ENCODE assay signal across 9 cellular contexts in the genomic region with DNA sequence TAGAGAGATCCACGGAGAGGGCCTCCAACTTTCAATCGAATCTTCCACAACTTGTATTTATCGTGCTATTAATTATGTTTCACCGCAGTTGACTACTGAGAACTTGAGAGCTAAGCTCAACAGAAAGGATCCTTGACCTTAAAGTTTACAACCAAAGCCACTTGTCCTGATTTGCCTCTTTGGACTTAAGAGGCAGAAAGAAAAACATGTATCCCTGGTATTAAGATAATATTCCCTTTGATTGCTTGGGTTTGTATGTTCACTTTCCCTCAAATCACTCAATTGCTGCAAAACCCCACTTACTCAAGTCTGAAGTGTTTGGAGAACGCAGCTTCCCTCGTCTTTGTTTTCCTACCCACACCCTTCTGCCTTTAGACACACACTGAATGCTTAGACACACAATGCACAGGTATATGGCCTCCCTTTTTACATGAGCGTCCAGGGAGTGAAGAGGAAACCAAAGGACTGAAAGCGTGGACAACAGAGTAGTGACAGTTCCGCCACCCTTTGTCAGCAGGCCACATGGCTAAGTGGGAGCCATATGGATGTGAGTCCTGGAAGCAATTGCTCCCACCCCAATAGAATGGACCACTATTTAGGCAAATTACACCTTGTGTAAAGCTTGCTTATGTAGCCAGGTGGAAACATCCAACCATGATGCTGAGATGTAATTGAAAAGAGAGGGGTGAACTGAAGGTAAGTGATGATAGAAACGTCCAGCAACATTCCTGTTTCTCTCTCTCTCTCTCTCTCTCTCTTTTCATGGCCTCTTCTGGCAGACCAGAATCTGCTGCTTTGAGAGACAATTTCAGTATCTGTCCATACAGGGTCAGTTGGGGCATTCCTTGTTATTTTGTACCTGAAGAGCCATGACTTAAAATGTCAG. TPM values are rescaled to one million over a fixed set of nuclear protein-coding genes. Genes with fewer than 3 reads are reported as not detected.
DNase-seq lines count a peak whose midpoint lies in the region; ATAC-seq, FAIRE-seq and TF ChIP-seq lines count a peak whose summit lies in the region.
"Had no signal": no experiment of that assay in that cellular context is flagged by ENCODE, and none has a peak within 500 bp of the region (broad histone marks: within the 10 kb centered on the region; RNA-seq: fewer than 3 reads in every experiment).

No MANE protein-coding gene starts in this region.

- H3K23ac ChIP-seq in mesenchymal stem cell (ENCODE audit: low read length in 2 of 2) = no peak overlapping the region
- no peak overlapping the region for H3K23ac ChIP-seq in neuronal stem cell (ENCODE audit: low read depth, low read length, poor library complexity)

- H2BK12ac ChIP-seq in mesenchymal stem cell (ENCODE audit: low read length in 2 of 2) (no peak overlapping the region), neuronal stem cell (ENCODE audit: low read length) (no peak overlapping the region)

- H2AK5ac ChIP-seq in mesenchymal stem cell (ENCODE audit: low read length, severe bottlenecking) (no peak overlapping the region), neuronal stem cell (ENCODE audit: low read depth, low read length) (no peak overlapping the region)

- H3K4me2 ChIP-seq in A549 (peak overlapping the region; percentile 90), mesenchymal stem cell (ENCODE audit: low read length, poor library complexity, severe bottlenecking) (no peak overlapping the region), neuronal stem cell (ENCODE audit: insufficient read depth, low read length, poor library complexity, severe bottlenecking) (no peak overlapping the region)

- H3K18ac ChIP-seq in mesenchymal stem cell (ENCODE audit: low read depth in 1 of 2, low read length in 2 of 2) = no peak overlapping the region
- H3K18ac ChIP-seq in neuronal stem cell (ENCODE audit: low read length) = no peak overlapping the region

- POLR2A ChIA-PET in A549 (lab: Yijun Ruan, JAX) (no interaction called here), activated B cell treated with CpG ODN at 0.5 μM for 24 hours (lab: Charles Lee) (no interaction called here)

- no peak overlapping the region for H2BK5ac ChIP-seq in mesenchymal stem cell (ENCODE audit: low read depth, low read length, poor library complexity, severe bottlenecking)
- H2BK5ac ChIP-seq in neuronal stem cell (ENCODE audit: low read length) = no peak overlapping the region

- H3K36me3 Mint-ChIP-seq in activated B cell treated with CpG ODN at 0.5 μM for 24 hours (ENCODE audit: low read depth) = no peaks in the 10 kb centered on the region

- no peak for FAIRE-seq in A549 (lab: Jason Lieb, UNC)
- FAIRE-seq: RCC 7860 had no signal

- H3K4me1 Mint-ChIP-seq in activated B cell treated with CpG ODN at 0.5 μM for 24 hours = peaks cover 12% of the 10 kb centered on the region

- 90% methylated on average over 10 of the region's 10 CpGs for WGBS in A549 (ENCODE audit: missing lambda C conversion rate)
- 94% methylated on average over 9 of the region's 10 CpGs for WGBS in mesenchymal stem cell
- no CpG with 5 or more reads among the region's 10 CpGs for WGBS in neuronal stem cell (ENCODE audit: extremely low coverage in 2 of 2, insufficient read length in 2 of 2, insufficient replicate concordance in 1 of 2), 2 donors

- H3K27me3 Mint-ChIP-seq in activated B cell treated with CpG ODN at 0.5 μM for 24 hours = peaks cover 42% of the 10 kb centered on the region

- peak overlapping the region; percentile 55 for H3K9ac ChIP-seq in ES-I3 (ENCODE audit: low read depth, low read length)
- no peak overlapping the region for H3K9ac ChIP-seq in mesenchymal stem cell (ENCODE audit: low read length)
- no peak overlapping the region for H3K9ac ChIP-seq in neuronal stem cell (ENCODE audit: low read depth, low read length, poor library complexity)

- H3K9me3 Mint-ChIP-seq in activated B cell treated with CpG ODN at 0.5 μM for 24 hours = no peaks in the 10 kb centered on the region

- no peak for TF ChIP-seq POLR2A in A549 (IDR thresholded peaks at IDR 0.05; ENCODE audit: low read length)

- H4K91ac ChIP-seq in mesenchymal stem cell (ENCODE audit: low read length) (no peak overlapping the region), neuronal stem cell (ENCODE audit: low read depth, low read length, poor library complexity) (no peak overlapping the region)

- H3K79me1 ChIP-seq in mesenchymal stem cell (replicated peaks; ENCODE audit: low read length, poor library complexity, severe bottlenecking) = no peaks in the 10 kb centered on the region
- no peaks in the 10 kb centered on the region for H3K79me1 ChIP-seq in neuronal stem cell (ENCODE audit: low read depth, low read length)

- H3K4me3 ChIP-seq in A549 (no peak overlapping the region; the same call in 2 of the 3 replicates), mesenchymal stem cell (ENCODE audit: insufficient read depth in 1 of 2, low read depth in 1 of 2, low read length in 2 of 2) (no peak overlapping the region), neuronal stem cell (ENCODE audit: low read length in 2 of 2) (no peak overlapping the region)

- CTCF ChIA-PET in A549 (lab: Yijun Ruan, JAX) = interaction anchor here (0.8 to 1.4 kb wide), 3 partner anchors 138 to 1124 kb away, joined by 3 to 5 read pairs (median 5); a partner anchor contains a TSS
- CTCF ChIA-PET in activated B cell treated with CpG ODN at 0.5 μM for 24 hours (lab: Charles Lee) = no interaction called here

- no peak overlapping the region for H2BK15ac ChIP-seq in mesenchymal stem cell (ENCODE audit: low read depth, poor library complexity, severe bottlenecking)
- no peak overlapping the region for H2BK15ac ChIP-seq in neuronal stem cell (ENCODE audit: low read length)

- TF ChIP-seq EP300 in A549 (IDR thresholded peaks at IDR 0.05) = no peak

- H3K36me3 ChIP-seq in ES-I3 (ENCODE audit: insufficient read depth, low read length) = no peaks in the 10 kb centered on the region
- no peaks in the 10 kb centered on the region for H3K36me3 ChIP-seq in mesenchymal stem cell (ENCODE audit: control insufficient read depth in 1 of 2, insufficient read depth in 2 of 2, low read depth in 1 of 2, low read length in 2 of 2)
- H3K36me3 ChIP-seq in neuronal stem cell (replicated peaks in 1 of 2; ENCODE audit: control insufficient read depth in 2 of 2, insufficient read depth in 2 of 2, low read length in 2 of 2) = no peaks in the 10 kb centered on the region

- ATAC-seq in A549 = no peak
- no peak for ATAC-seq in activated B cell treated with CpG ODN at 0.5 μM for 24 hours (ENCODE audit: low read depth)

- intact Hi-C loops in activated B cell treated with CpG ODN at 0.5 μM for 24 hours (cut with micrococcal nuclease) = loop anchor here (10.0 kb wide), 1 partner anchor 1127 kb away; a partner anchor contains a TSS

- H3K4me1 ChIP-seq in A549 (peaks cover 28% of the 10 kb centered on the region), ES-I3 (ENCODE audit: insufficient read depth, low read length) (peaks cover 20% of the 10 kb centered on the region), mesenchymal stem cell (ENCODE audit: control insufficient read depth, insufficient read depth, low read depth, low read length) (peaks cover 10% of the 10 kb centered on the region), neuronal stem cell (ENCODE audit: control insufficient read depth in 2 of 2, insufficient read depth in 1 of 2, low read depth in 1 of 2, low read length in 2 of 2) (peaks cover 4 to 6% of the 10 kb centered on the region in 2 donors)

- H4K8ac ChIP-seq in mesenchymal stem cell (ENCODE audit: low read length) (peak overlapping the region; percentile 19), neuronal stem cell (ENCODE audit: low read depth, low read length) (no peak overlapping the region)

- peak overlapping the region; percentile 73 for H3K4me3 Mint-ChIP-seq in activated B cell treated with CpG ODN at 0.5 μM for 24 hours

- H3K27ac Mint-ChIP-seq in activated B cell treated with CpG ODN at 0.5 μM for 24 hours = no peak overlapping the region

- no peak for DNase-seq in A549 (ENCODE audit: low read depth in 1 of 2, low spot score in 1 of 2)
- DNase-seq in activated B cell treated with CpG ODN at 0.5 μM for 24 hours = no peak
- no peak for DNase-seq in mesenchymal stem cell
- no peak for DNase-seq in neuronal stem cell (ENCODE audit: low spot score)
- DNase-seq in COLO829 (ENCODE audit: low spot score) = no peak
- DNase-seq in NK-92 (lab: John Stamatoyannopoulos, UW; ENCODE audit: unreplicated experiment) = no peak
- DNase-seq in NCI-H187 (lab: John Stamatoyannopoulos, UW) = no peak

- no peak overlapping the region for H3K27ac ChIP-seq in A549
- no peak overlapping the region for H3K27ac ChIP-seq in mesenchymal stem cell (ENCODE audit: low read length, poor library complexity, severe bottlenecking)
- no peak overlapping the region for H3K27ac ChIP-seq in neuronal stem cell (replicated peaks; ENCODE audit: low read length)

- no peak overlapping the region for H3K4ac ChIP-seq in mesenchymal stem cell (ENCODE audit: low read depth in 1 of 2, low read length in 2 of 2)
- H3K4ac ChIP-seq in neuronal stem cell (ENCODE audit: low read length) = no peak overlapping the region

- H2BK120ac ChIP-seq in mesenchymal stem cell (ENCODE audit: low read depth, low read length) (no peak overlapping the region), neuronal stem cell (ENCODE audit: low read depth, low read length) (no peak overlapping the region)

- TF ChIP-seq CTCF in A549 (IDR thresholded peaks at IDR 0.05) = no peak
- TF ChIP-seq CTCF in activated B cell treated with CpG ODN at 0.5 μM for 24 hours (IDR thresholded peaks at IDR 0.05) = no peak

- H2AFZ ChIP-seq in mesenchymal stem cell (ENCODE audit: low read depth, low read length) (no peak overlapping the region), neuronal stem cell (ENCODE audit: low read length) (no peak overlapping the region)

- H3K9me3 ChIP-seq in A549 = no peaks in the 10 kb centered on the region
- H3K9me3 ChIP-seq in ES-I3 (ENCODE audit: control insufficient read depth, insufficient read depth, low read length) = no peaks in the 10 kb centered on the region
- no peaks in the 10 kb centered on the region for H3K9me3 ChIP-seq in mesenchymal stem cell (ENCODE audit: control insufficient read depth, low read length)
- no peaks in the 10 kb centered on the region for H3K9me3 ChIP-seq in neuronal stem cell (replicated peaks in 1 of 2; ENCODE audit: control insufficient read depth in 2 of 2, insufficient read depth in 1 of 2, low read depth in 1 of 2, low read length in 2 of 2)

- peaks cover 15 to 41% of the 10 kb centered on the region in 2 experiments for H3K27me3 ChIP-seq in mesenchymal stem cell (ENCODE audit: control insufficient read depth in 1 of 2, insufficient read depth in 1 of 2, low read length in 2 of 2)
- H3K27me3 ChIP-seq in neuronal stem cell (ENCODE audit: control insufficient read depth in 3 of 3, insufficient read depth in 3 of 3, low read depth in 1 of 3, low read length in 3 of 3) = peaks cover 0 to 45% (median 8%) of the 10 kb centered on the region in 3 experiments

- H3K14ac ChIP-seq in mesenchymal stem cell (ENCODE audit: low read length in 2 of 2) (no peak overlapping the region), neuronal stem cell (ENCODE audit: low read length) (no peak overlapping the region)

- no peak for TF ChIP-seq RAD21 in A549 (conservative IDR thresholded peaks at IDR 0.05 in 1 of 2, IDR thresholded peaks at IDR 0.05 in 1 of 2)

RNA-seq across cellular contexts. Expression of a gene that starts 1.4 kb away (rescaled TPM):
- polyA plus RNA-seq in A549 (2011; rRNA removed) = 6.5 and 7.1 TPM in 2 replicates
- 2.2 and 2.4 TPM in 2 replicates for polyA plus RNA-seq in A549 (2012; cell fraction: cytosol; rRNA removed)
- polyA plus RNA-seq in A549 (2012; cell fraction: nucleus; rRNA removed) = 2.1 and 2.3 TPM in 2 replicates
- 2.3 to 3.0 TPM (median 2.3 TPM) in 3 replicates for polyA plus RNA-seq in A549 (2017; fragmentation: RNase III; extraction: RNeasy Plus Mini Kit Qiagen cat#74134 plus additional on column Dnase treatment)
- 6.5 and 7.4 TPM in 2 replicates for polyA minus RNA-seq in A549 (2011; rRNA and poly(A)+ RNA removed)
- total RNA-seq in activated B cell treated with CpG ODN at 0.5 μM for 24 hours = not detected in 2 replicates
- 3.8 TPM for polyA plus RNA-seq in mesenchymal stem cell (2013, experiment 1 of 2)
- polyA plus RNA-seq in mesenchymal stem cell (2013, experiment 2 of 2) = 3.8 TPM
- polyA plus RNA-seq in neuronal stem cell (2013, experiment 1 of 2) = 6.1 TPM
- 6.5 TPM for polyA plus RNA-seq in neuronal stem cell (2013, experiment 2 of 2)
